30 cellular contexts compared by ENCODE assay signal in the genomic region with DNA sequence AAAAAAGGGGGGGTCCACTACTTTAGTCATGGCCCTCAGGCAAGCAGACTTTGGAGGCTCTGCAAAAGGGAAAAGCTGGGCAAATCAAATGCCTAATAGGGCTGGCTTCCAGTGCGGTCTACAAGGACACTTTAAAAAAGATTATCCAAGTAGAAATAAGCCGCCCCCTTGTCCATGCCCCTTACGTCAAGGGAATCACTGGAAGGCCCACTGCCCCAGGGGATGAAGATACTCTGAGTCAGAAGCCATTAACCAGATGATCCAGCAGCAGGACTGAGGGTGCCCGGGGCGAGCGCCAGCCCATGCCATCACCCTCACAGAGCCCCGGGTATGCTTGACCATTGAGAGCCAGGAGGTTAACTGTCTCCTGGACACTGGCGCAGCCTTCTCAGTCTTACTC.
"Had no signal": no experiment of that assay in that cellular context is flagged by ENCODE, and none has a peak within 500 bp of the region (broad histone marks: within the 10 kb centered on the region; RNA-seq: fewer than 3 reads in every experiment).

No MANE protein-coding gene starts in this region.

- H3K9me3 ChIP-seq: lower lobe of right lung, pancreas, prostate gland, suprapubic skin, thoracic aorta, tibial nerve, uterus had no signal

- H3K27me3 Mint-ChIP-seq: naive thymus-derived CD8-positive, alpha-beta T cell; stimulated activated naive CD8-positive, alpha-beta T cell treated with anti-CD3 and anti-CD28 coated beads, Interleukin-15, Interleukin-2, amounts not matched to agents 100 ng/mL and 50 ng/mL, for 24 hours; type B pancreatic cell had no signal

- H3K27ac ChIP-seq: left lung, lower lobe of right lung, pancreas, prostate gland, skin epidermis, suprapubic skin, thoracic aorta, tibial nerve, uterus had no signal

- DNase-seq: hypothalamus; immature natural killer cell; kidney; left colon; left lung; lower lobe of right lung; mammary epithelial cell; mesenchymal stem cell; naive thymus-derived CD8-positive, alpha-beta T cell; pancreas; posterior cingulate gyrus; retina; right cardiac atrium; stimulated activated CD4-positive, alpha-beta T cell treated with anti-CD3 and anti-CD28 coated beads, Interleukin-12 subunit alpha, Interleukin-12 subunit beta, amount 100 ng/mL, for 4 hours; stimulated activated CD4-positive, alpha-beta T cell treated with anti-CD3 and anti-CD28 coated beads, Interleukin-15, amount 100 ng/mL, for 24 hours; stimulated activated CD4-positive, alpha-beta T cell treated with anti-CD3 and anti-CD28 coated beads, Interleukin-2, amount 100 ng/mL, for 24 hours; stimulated activated CD4-positive, alpha-beta T cell treated with anti-CD3 and anti-CD28 coated beads, Interleukin-4, amount 100 ng/mL, for 1 hour; stimulated activated naive CD4-positive, alpha-beta T cell; uterus had no signal

- H3K4me1 Mint-ChIP-seq: nephron, neural crest cell had no signal

- H3K4me3 ChIP-seq: left lung, lower lobe of right lung, pancreas, prostate gland, skin epidermis, suprapubic skin, thoracic aorta, tibial nerve, uterus had no signal

- H3K9me3 Mint-ChIP-seq: immature natural killer cell; stimulated activated naive CD8-positive, alpha-beta T cell treated with anti-CD3 and anti-CD28 coated beads, Interleukin-15, Interleukin-2, amounts not matched to agents 100 ng/mL and 50 ng/mL, for 24 hours; type B pancreatic cell had no signal

- FAIRE-seq: islet of Langerhans, kidney, pancreas had no signal

- H3K4me1 ChIP-seq: left lung, lower lobe of right lung, pancreas, prostate gland, suprapubic skin, tibial nerve, uterus had no signal

- H3K36me3 ChIP-seq: pancreas, prostate gland, suprapubic skin, thoracic aorta, uterus had no signal

- H3K4me3 Mint-ChIP-seq: immature natural killer cell; naive thymus-derived CD8-positive, alpha-beta T cell; nephron; neural crest cell; stimulated activated naive CD8-positive, alpha-beta T cell treated with anti-CD3 and anti-CD28 coated beads, Interleukin-15, Interleukin-2, amounts not matched to agents 100 ng/mL and 50 ng/mL, for 24 hours; type B pancreatic cell had no signal

- ATAC-seq: left colon; left lung; lower lobe of right lung; naive thymus-derived CD8-positive, alpha-beta T cell; pancreas; right cardiac atrium; sciatic nerve had no signal

- H3K27ac Mint-ChIP-seq: nephron; stimulated activated naive CD8-positive, alpha-beta T cell treated with anti-CD3 and anti-CD28 coated beads, Interleukin-15, Interleukin-2, amounts not matched to agents 100 ng/mL and 50 ng/mL, for 24 hours; type B pancreatic cell had no signal

- H3K27me3 ChIP-seq: left lung, pancreas, suprapubic skin, tibial nerve, uterus had no signal
